23 cellular contexts compared by ENCODE assay signal in genomic region chr9:35107337-35108290, GRCh38. TPM values are rescaled to one million over a fixed set of nuclear protein-coding genes. Genes with fewer than 3 reads are reported as not detected.
A peak's percentile ranks its signal among the peaks of the same experiment; 100 is the strongest.
DNase-seq lines count a peak whose midpoint lies in the region; ATAC-seq, FAIRE-seq and TF ChIP-seq lines count a peak whose summit lies in the region.
"Had no signal": no experiment of that assay in that cellular context is flagged by ENCODE, and none has a peak within 500 bp of the region (broad histone marks: within the 10 kb centered on the region; RNA-seq: fewer than 3 reads in every experiment).

No MANE protein-coding gene starts in this region.

- H3K27ac ChIP-seq in upper lobe of right lung, result no peak overlapping the region
- H3K27ac ChIP-seq: HL-60, KMS-11, SJSA1 had no signal

- TF ChIP-seq CTCF in GM13976 (IDR thresholded peaks at IDR 0.05; ENCODE audit: borderline replicate concordance, control extremely low read depth, extremely low read depth, insufficient read depth, missing control alignments) (no peak), upper lobe of right lung (IDR thresholded peaks at IDR 0.05) (no peak)

- no peak overlapping the region for H3K4me3 ChIP-seq in upper lobe of right lung
- H3K4me3 ChIP-seq: SJSA1 had no signal

- no peak for ATAC-seq in upper lobe of right lung
- no peak for ATAC-seq in GM21576 (IDR thresholded peaks at IDR 0.05; ENCODE audit: unreplicated experiment)

- peaks cover 27% of the 10 kb centered on the region for H3K4me1 ChIP-seq in upper lobe of right lung

- intact Hi-C loops in upper lobe of right lung (cut with DNase I), result no loop called here

- no peaks in the 10 kb centered on the region for H3K27me3 ChIP-seq in upper lobe of right lung
- H3K27me3 ChIP-seq: SJSA1 had no signal

- no peak for FAIRE-seq in frontal cortex (lab: Jason Lieb, UNC)
- FAIRE-seq: A204.1 had no signal

- H3K36me3 ChIP-seq in upper lobe of right lung, result peaks cover 44% of the 10 kb centered on the region
- H3K36me3 ChIP-seq: SJSA1 had no signal

- H3K9me3 ChIP-seq in upper lobe of right lung, result no peaks in the 10 kb centered on the region
- H3K9me3 ChIP-seq: SJSA1 had no signal

- in situ Hi-C loops in GM13976 (cut with MboI; ENCODE audit: low sequenced_read_pairs, unreplicated experiment), result no loop called here

- DNase-seq in activated effector memory CD4-positive, alpha-beta T cell treated with anti-CD3 and anti-CD28 coated beads, Interleukin-2, amount 50 U/mL, for 16 hours, result peak; percentile 61
- DNase-seq in activated effector memory CD4-positive, alpha-beta T cell treated with Interleukin-2 at 50 U/mL for 16 hours, result no peak
- peak; percentile 7 for DNase-seq in GM13976 (ENCODE audit: low spot score)
- DNase-seq in frontal cortex (ENCODE audit: low spot score in 2 of 2), result peak; percentile 6 to 16
- peak; percentile 48 for DNase-seq in upper lobe of right lung
- no peak for DNase-seq in NCI-H82 treated with DMSO at 0.1 percent for 48 hours (lab: John Stamatoyannopoulos, UW; ENCODE audit: unreplicated experiment)
- no peak for DNase-seq in cerebellar cortex (ENCODE audit: low spot score)
- DNase-seq: C1 segment of cervical spinal cord; CD4-positive, alpha-beta memory T cell; COR-L47; DMS53; MM.1S; NCI-H2029; NCI-H446 treated with DMSO at 0.1 percent for 48 hours; NCI-H526; NCI-H82; Right ventricle myocardium superior; RPMI8226 had no signal

RNA-seq across cellular contexts. Expression of gene STOML2, which starts 4.7 kb away (rescaled TPM):
- total RNA-seq in frontal cortex (55.4 TPM), upper lobe of right lung (59.4 TPM)

RNA-seq across cellular contexts. Expression of gene ATOSB, which starts 8.0 kb away (rescaled TPM):
- total RNA-seq in frontal cortex (12.2 TPM), upper lobe of right lung (20.3 TPM)

RNA-seq across cellular contexts. Expression of gene PIGO, which starts 11.2 kb away (rescaled TPM):
- total RNA-seq in frontal cortex, result 6.9 TPM
- total RNA-seq in upper lobe of right lung, result 25.2 TPM

RNA-seq across cellular contexts. Expression of gene FANCG, which starts 27.9 kb away (rescaled TPM):
- 18.8 TPM for total RNA-seq in frontal cortex
- 9.4 TPM for total RNA-seq in upper lobe of right lung

RNA-seq across cellular contexts. Expression of gene VCP, which starts 35.2 kb away (rescaled TPM):
- total RNA-seq in frontal cortex (205 TPM), upper lobe of right lung (185 TPM)

Comparison
In these comparisons a context has a peak if more than half of its experiments do, and no peak if none do; other contexts are left out.
1. DNase-seq: peak in activated effector memory CD4-positive, alpha-beta T cell treated with anti-CD3 and anti-CD28 coated beads, Interleukin-2, amount 50 U/mL, for 16 hours (single experiment), GM13976 (single experiment), frontal cortex (2 of 2) and upper lobe of right lung (single experiment); none in activated effector memory CD4-positive, alpha-beta T cell treated with Interleukin-2 at 50 U/mL for 16 hours (single experiment), NCI-H82 treated with DMSO at 0.1 percent for 48 hours (single experiment) and cerebellar cortex (single experiment).